ENCODE assay signal across 23 cellular contexts in genomic region chrY:7826504-7826903, GRCh38.
"Had no signal": no experiment of that assay in that cellular context is flagged by ENCODE, and none has a peak within 500 bp of the region (broad histone marks: within the 10 kb centered on the region; RNA-seq: fewer than 3 reads in every experiment).

No MANE protein-coding gene starts in this region.

- FAIRE-seq: astrocyte had no signal

- DNase-seq: activated CD4-positive, alpha-beta T cell treated with anti-CD3 and anti-CD28 coated beads for 48 hours; activated CD4-positive, alpha-beta T cell treated with anti-CD3 and anti-CD28 coated beads, Interleukin-2, amount 50 U/mL, for 4 hours; activated CD4-positive, CD25-positive, alpha-beta regulatory T cell treated with anti-CD3 and anti-CD28 coated beads, Interleukin-2, amount 50 U/mL, for 72 hours; activated CD8-positive, alpha-beta memory T cell treated with anti-CD3 and anti-CD28 coated beads, Interleukin-2, amount 10 ng/mL, durations not matched to agents 7 days and 5 days; activated effector memory CD4-positive, alpha-beta T cell treated with anti-CD3 and anti-CD28 coated beads, Interleukin-2, amount 50 U/mL, for 16 hours; activated naive CD4-positive, alpha-beta T cell treated with Interleukin-2 at 50 U/mL for 16 hours; activated T-cell treated with anti-CD3 and anti-CD28 coated beads, Interleukin-2, amount 50 U/mL, for 24 hours; amygdala; Kasumi-1; NCI-H1105 treated with DMSO at 0.1 percent for 48 hours; NCI-H1436 treated with DMSO at 0.1 percent for 48 hours; NCI-H187; NCI-H2081 treated with DMSO at 0.1 percent for 48 hours; NCI-H226; NCI-H510A treated with DMSO at 0.1 percent for 48 hours; NCI-H69; NK-92 treated with Interleukin-12 subunit alpha and Interleukin-12 subunit beta, amount 100 ng/mL, for 24 hours; Peyer's patch; SIG-M5; T-helper 17 cell; T-helper 9 cell had no signal

- ATAC-seq: activated CD8-positive, alpha-beta memory T cell treated with anti-CD3 and anti-CD28 coated beads, Interleukin-2, amount 10 ng/mL, durations not matched to agents 7 days and 5 days; T-helper 17 cell; WTC11 had no signal
